9 cellular contexts compared by ENCODE assay signal in the genomic region with DNA sequence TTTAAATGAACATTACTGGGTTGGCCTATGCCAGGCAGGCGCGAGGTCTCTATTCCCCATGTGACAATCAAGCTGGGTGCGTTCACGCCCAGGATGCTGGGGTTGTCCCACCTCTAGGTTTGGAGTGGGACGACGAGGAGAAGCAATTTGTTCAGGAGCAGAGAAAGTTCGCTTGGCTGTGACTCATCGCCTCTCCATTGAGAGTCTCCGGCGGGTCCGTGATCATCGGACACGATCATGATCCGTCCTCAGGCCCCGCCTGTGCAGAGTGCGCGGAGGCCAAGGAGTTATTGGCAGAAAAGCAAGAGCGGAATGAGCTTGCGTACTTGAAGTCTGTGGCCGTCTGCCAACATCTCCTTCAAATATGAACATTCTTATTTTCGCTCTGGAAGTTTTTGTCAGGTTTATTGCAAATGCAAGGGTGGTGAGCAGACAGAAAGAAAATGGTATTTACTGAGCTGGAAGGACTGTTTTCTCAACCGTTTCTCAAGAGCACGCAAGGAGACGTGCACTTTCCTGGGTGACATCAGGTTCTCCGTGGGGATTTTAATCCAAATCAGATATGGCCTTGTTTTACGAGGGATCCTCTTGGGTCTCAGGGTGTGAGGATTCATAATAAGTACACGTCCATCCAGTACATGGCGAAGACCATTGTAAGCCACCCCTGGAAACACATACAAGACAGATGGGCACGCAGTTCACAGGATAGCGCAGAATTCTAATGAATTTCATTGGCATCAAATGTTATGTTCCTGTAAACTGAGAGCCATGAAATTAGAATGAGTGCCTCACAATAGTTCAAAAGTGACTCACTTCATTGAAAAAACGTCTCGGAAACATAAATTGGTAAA.
DNase-seq lines count a peak whose midpoint lies in the region; ATAC-seq and TF ChIP-seq lines count a peak whose summit lies in the region.
"Had no signal": no experiment of that assay in that cellular context is flagged by ENCODE, and none has a peak within 500 bp of the region (broad histone marks: within the 10 kb centered on the region; RNA-seq: fewer than 3 reads in every experiment).

No MANE protein-coding gene starts in this region.

- peak overlapping the region; percentile 54 for H3K27ac ChIP-seq in brain microvascular endothelial cell
- peak overlapping the region; percentile 80 to 83 for H3K27ac ChIP-seq in left lung
- peak overlapping the region; percentile 66 for H3K27ac ChIP-seq in urinary bladder (ENCODE audit: low read depth)

- intact Hi-C loops in left lung (cut with DNase I), result no loop called here
- intact Hi-C loops in activated CD8-positive, alpha-beta T cell treated with anti-CD3 and anti-CD28 coated beads for 36 hours (cut with micrococcal nuclease), result no loop called here

- DNase-seq in NCI-H1092 treated with DMSO at 0.1 percent for 48 hours (lab: John Stamatoyannopoulos, UW), result peak; percentile 18
- no peak for DNase-seq in NCI-H1092 (lab: John Stamatoyannopoulos, UW)
- DNase-seq in brain microvascular endothelial cell, result peak; percentile 96
- DNase-seq in left lung, result peak; percentile 83 to 88
- DNase-seq in activated CD8-positive, alpha-beta T cell treated with anti-CD3 and anti-CD28 coated beads for 36 hours, result no peak
- DNase-seq in activated CD4-positive, alpha-beta T cell treated with anti-CD3 and anti-CD28 coated beads, Interleukin-2, amount 10 ng/mL, durations not matched to agents 7 days and 5 days, result no peak
- DNase-seq: mesendoderm had no signal

- peak; percentile 81 for ATAC-seq in left lung
- no peak for ATAC-seq in activated CD8-positive, alpha-beta T cell treated with anti-CD3 and anti-CD28 coated beads for 36 hours
- ATAC-seq in HG02642 (IDR thresholded peaks at IDR 0.05; ENCODE audit: poor library complexity, unreplicated experiment), result no peak

- TF ChIP-seq CTCF in brain microvascular endothelial cell (IDR thresholded peaks at IDR 0.05; ENCODE audit: low read depth, low read length, missing control alignments) (no peak), left lung (IDR thresholded peaks at IDR 0.05) (no peak)
- TF ChIP-seq CTCF in activated CD8-positive, alpha-beta T cell treated with anti-CD3 and anti-CD28 coated beads for 36 hours (IDR thresholded peaks at IDR 0.05), result no peak

- no peaks in the 10 kb centered on the region for H3K9me3 ChIP-seq in left lung

- H3K4me3 ChIP-seq in brain microvascular endothelial cell (ENCODE audit: low read depth, low read length) (no peak overlapping the region), left lung (peak overlapping the region in 1 of 2 donors; percentile 9), urinary bladder (ENCODE audit: low read depth, low read length) (no peak overlapping the region)

- no peaks in the 10 kb centered on the region for H3K27me3 ChIP-seq in brain microvascular endothelial cell (replicated peaks)
- peaks cover 0 to 13% of the 10 kb centered on the region in 2 donors for H3K27me3 ChIP-seq in left lung

- H3K36me3 Mint-ChIP-seq in activated CD8-positive, alpha-beta T cell treated with anti-CD3 and anti-CD28 coated beads for 36 hours (ENCODE audit: low read depth), result no peaks in the 10 kb centered on the region
- H3K36me3 Mint-ChIP-seq in activated CD4-positive, alpha-beta T cell treated with anti-CD3 and anti-CD28 coated beads, Interleukin-2, amount 10 ng/mL, durations not matched to agents 7 days and 5 days (ENCODE audit: low read depth), result no peaks in the 10 kb centered on the region

- H3K27ac Mint-ChIP-seq in activated CD8-positive, alpha-beta T cell treated with anti-CD3 and anti-CD28 coated beads for 36 hours, result no peak overlapping the region
- H3K27ac Mint-ChIP-seq in activated CD4-positive, alpha-beta T cell treated with anti-CD3 and anti-CD28 coated beads, Interleukin-2, amount 10 ng/mL, durations not matched to agents 7 days and 5 days, result no peak overlapping the region

- H3K4me1 ChIP-seq in left lung, result peaks cover 3 to 30% of the 10 kb centered on the region in 2 donors
- no peaks in the 10 kb centered on the region for H3K4me1 ChIP-seq in urinary bladder (ENCODE audit: insufficient read depth)

- in situ Hi-C loops in brain microvascular endothelial cell (cut with HindIII; ENCODE audit: low pct_ligation_motif_present, low sequenced_read_pairs), result no loop called here

- H3K4me1 Mint-ChIP-seq in activated CD8-positive, alpha-beta T cell treated with anti-CD3 and anti-CD28 coated beads for 36 hours (ENCODE audit: low read depth), result no peaks in the 10 kb centered on the region
- H3K4me1 Mint-ChIP-seq in activated CD4-positive, alpha-beta T cell treated with anti-CD3 and anti-CD28 coated beads, Interleukin-2, amount 10 ng/mL, durations not matched to agents 7 days and 5 days, result peaks cover 8% of the 10 kb centered on the region

- H3K4me3 Mint-ChIP-seq in activated CD8-positive, alpha-beta T cell treated with anti-CD3 and anti-CD28 coated beads for 36 hours, result no peak overlapping the region
- no peak overlapping the region for H3K4me3 Mint-ChIP-seq in activated CD4-positive, alpha-beta T cell treated with anti-CD3 and anti-CD28 coated beads, Interleukin-2, amount 10 ng/mL, durations not matched to agents 7 days and 5 days

- H3K36me3 ChIP-seq in brain microvascular endothelial cell (replicated peaks) (no peaks in the 10 kb centered on the region), left lung (no peaks in the 10 kb centered on the region), urinary bladder (ENCODE audit: insufficient read depth) (no peaks in the 10 kb centered on the region)

- H3K9me3 Mint-ChIP-seq in activated CD8-positive, alpha-beta T cell treated with anti-CD3 and anti-CD28 coated beads for 36 hours, result no peaks in the 10 kb centered on the region
- H3K9me3 Mint-ChIP-seq in activated CD4-positive, alpha-beta T cell treated with anti-CD3 and anti-CD28 coated beads, Interleukin-2, amount 10 ng/mL, durations not matched to agents 7 days and 5 days, result no peaks in the 10 kb centered on the region

- CTCF ChIA-PET in activated CD8-positive, alpha-beta T cell treated with anti-CD3 and anti-CD28 coated beads for 36 hours (lab: Charles Lee), result no interaction called here
- CTCF ChIA-PET in activated CD4-positive, alpha-beta T cell treated with anti-CD3 and anti-CD28 coated beads, Interleukin-2, amount 10 ng/mL, durations not matched to agents 7 days and 5 days (lab: Charles Lee), result interaction anchor here (1.4 kb wide), 1 partner anchor 224 kb away, joined by 3 read pairs; no protein-coding TSS in a partner anchor

- H3K27me3 Mint-ChIP-seq in activated CD8-positive, alpha-beta T cell treated with anti-CD3 and anti-CD28 coated beads for 36 hours, result peaks cover 16% of the 10 kb centered on the region
- H3K27me3 Mint-ChIP-seq in activated CD4-positive, alpha-beta T cell treated with anti-CD3 and anti-CD28 coated beads, Interleukin-2, amount 10 ng/mL, durations not matched to agents 7 days and 5 days, result peaks cover 23% of the 10 kb centered on the region

- 12% methylated on average over 32 of the region's 32 CpGs for WGBS in urinary bladder

- POLR2A ChIA-PET in activated CD8-positive, alpha-beta T cell treated with anti-CD3 and anti-CD28 coated beads for 36 hours (lab: Charles Lee), result interaction anchor here (0.5 to 0.7 kb wide), 2 partner anchors 172 to 411 kb away, joined by 3 read pairs; no protein-coding TSS in a partner anchor
- POLR2A ChIA-PET in activated CD4-positive, alpha-beta T cell treated with anti-CD3 and anti-CD28 coated beads, Interleukin-2, amount 10 ng/mL, durations not matched to agents 7 days and 5 days (lab: Charles Lee), result no interaction called here

Comparison
In these comparisons a context has a peak if more than half of its experiments do, and no peak if none do; other contexts are left out.
1. DNase-seq: peak in NCI-H1092 treated with DMSO at 0.1 percent for 48 hours (single experiment), brain microvascular endothelial cell (single experiment) and left lung (2 of 2); none in NCI-H1092 (single experiment), activated CD8-positive, alpha-beta T cell treated with anti-CD3 and anti-CD28 coated beads for 36 hours (single experiment) and activated CD4-positive, alpha-beta T cell treated with anti-CD3 and anti-CD28 coated beads, Interleukin-2, amount 10 ng/mL, durations not matched to agents 7 days and 5 days (single experiment).
2. Peak in every context shown above with its lines, with median percentiles within 50 percentile points of each other: H3K27ac ChIP-seq.